Comparison of ENCODE assay signal across 9 cellular contexts in genomic region chr10:92690211-92691041, GRCh38. TPM values are rescaled to one million over a fixed set of nuclear protein-coding genes. Genes with fewer than 3 reads are reported as not detected.
DNase-seq lines count a peak whose midpoint lies in the region; ATAC-seq and TF ChIP-seq lines count a peak whose summit lies in the region.
"Had no signal": no experiment of that assay in that cellular context is flagged by ENCODE, and none has a peak within 500 bp of the region (broad histone marks: within the 10 kb centered on the region; RNA-seq: fewer than 3 reads in every experiment).

No MANE protein-coding gene starts in this region.

- H3K9me3 Mint-ChIP-seq in WTC11: peaks cover 7% of the 10 kb centered on the region

- peak; percentile 43 for DNase-seq in GM12865 (ENCODE audit: low read depth)
- DNase-seq in WTC11 (ENCODE audit: low spot score): peak; percentile 52
- DNase-seq in cardiac fibroblast (ENCODE audit: low read depth in 2 of 2): peak; percentile 62 to 67
- DNase-seq in left colon: peak; percentile 49 to 62
- DNase-seq in stimulated activated CD4-positive, alpha-beta T cell treated with anti-CD3 and anti-CD28 coated beads, Interleukin-2, amount 100 ng/mL, for 24 hours: peak; percentile 62 to 70
- no peak for DNase-seq in NCI-H526 treated with DMSO at 0.1 percent for 48 hours (lab: John Stamatoyannopoulos, UW)
- no peak for DNase-seq in dedifferentiated amniotic fluid mesenchymal stem cell (ENCODE audit: extremely low spot score)

- peak overlapping the region; percentile 75 for H3K4me3 Mint-ChIP-seq in WTC11

- intact Hi-C loops in left colon (cut with DNase I, micrococcal nuclease): no loop called here

- peak overlapping the region; percentile 51 for H3K4me3 ChIP-seq in GM12865 (ENCODE audit: low read depth, low read length)
- peak overlapping the region; percentile 69 to 80 for H3K4me3 ChIP-seq in cardiac fibroblast (replicated peaks in 1 of 2; ENCODE audit: low read depth in 2 of 2, low read length in 2 of 2)

- ATAC-seq in WTC11 (no peak; the same call in 1 of the 2 replicates), left colon (peak; percentile 37)

- no peak for TF ChIP-seq RAD21 in Ishikawa (IDR thresholded peaks at IDR 0.05; ENCODE audit: low read depth)

- no peak overlapping the region; the same call in 1 of the 2 replicates for H3K27ac Mint-ChIP-seq in WTC11

- H3K4me1 Mint-ChIP-seq in WTC11: peaks cover 43% of the 10 kb centered on the region

- POLR2A ChIA-PET in WTC11 (lab: Charles Lee): no interaction called here

- CTCF ChIA-PET in WTC11 (lab: Charles Lee): interaction anchor here (0.5 to 2.0 kb wide), 8 partner anchors 9 to 375 kb away, joined by 3 to 5 read pairs (median 3); partner anchors contain the start of gene EXOC6

- H3K27me3 Mint-ChIP-seq in WTC11 (ENCODE audit: low read depth): peaks cover 91% of the 10 kb centered on the region

- TF ChIP-seq CTCF in GM12865 (IDR thresholded peaks at IDR 0.05; ENCODE audit: insufficient read depth, low read depth, low read length, missing control alignments): no peak
- no peak for TF ChIP-seq CTCF in WTC11 (IDR thresholded peaks at IDR 0.05)
- no peak for TF ChIP-seq CTCF in cardiac fibroblast (IDR thresholded peaks at IDR 0.05; ENCODE audit: low read depth, low read length)

- peaks cover 7% of the 10 kb centered on the region; the same call in 1 of the 2 replicates for H3K36me3 Mint-ChIP-seq in WTC11

- TF ChIP-seq EP300 in Ishikawa (IDR thresholded peaks at IDR 0.05; ENCODE audit: borderline replicate concordance): no peak

TF ChIP-seq in Ishikawa, 13 proteins besides CTCF, POLR2A, EP300 and RAD21:
- TF ChIP-seq YY1 (IDR thresholded peaks at IDR 0.05; ENCODE audit: low read depth): no peak
- TF ChIP-seq USF1 (IDR thresholded peaks at IDR 0.05): no peak
- no peak for TF ChIP-seq CREB1 (IDR thresholded peaks at IDR 0.05; ENCODE audit: low read depth)
- no peak; the same call in 1 of the 2 replicates for TF ChIP-seq NFIC (IDR thresholded peaks at IDR 0.05)
- no peak for TF ChIP-seq CEBPB (IDR thresholded peaks at IDR 0.05)
- peak; percentile 94 for TF ChIP-seq ZBTB7A (IDR thresholded peaks at IDR 0.05; ENCODE audit: low read depth)
- no peak for TF ChIP-seq REST (IDR thresholded peaks at IDR 0.05; ENCODE audit: low read depth)
- TF ChIP-seq EGR1 (IDR thresholded peaks at IDR 0.05): no peak
- no peak for TF ChIP-seq TCF12 (IDR thresholded peaks at IDR 0.05; ENCODE audit: low read depth)
- no peak for TF ChIP-seq TEAD4 (IDR thresholded peaks at IDR 0.05)
- TF ChIP-seq MAX (IDR thresholded peaks at IDR 0.05): peak; percentile 60; the same call in 1 of the 2 replicates
- peak; percentile 54; the same call in 1 of the 2 replicates for TF ChIP-seq TAF1 (IDR thresholded peaks at IDR 0.05; ENCODE audit: low read depth)
- no peak for TF ChIP-seq FOXM1 (IDR thresholded peaks at IDR 0.05; ENCODE audit: borderline replicate concordance, low read depth)

TF ChIP-seq in WTC11, 78 proteins besides CTCF, POLR2A, EP300 and RAD21:
- TF ChIP-seq ETV6 (CRISPR knock-in tag; IDR thresholded peaks at IDR 0.05) (no peak), ZNF671 (CRISPR knock-in tag; IDR thresholded peaks at IDR 0.05) (no peak), CBFB (CRISPR knock-in tag; IDR thresholded peaks at IDR 0.05; ENCODE audit: low read depth) (no peak)

RNA-seq across cellular contexts. Expression of gene HHEX, which starts 0.7 kb away (rescaled TPM):
- total RNA-seq in WTC11 (2021): 4.5 to 4.8 TPM (median 4.8 TPM) in 3 replicates
- 1 to 10 TPM; 2.5 to 4.8 TPM for total RNA-seq in left colon
- total RNA-seq: T-helper 1 cell treated with Interleukin-12 subunit alpha and Interleukin-12 subunit beta and Interleukin-4 antibody, amounts not matched to agents 30 ng/mL and 1 ng/mL, for 36 hours had no signal

Comparison
In these comparisons a context has a peak if more than half of its experiments do, and no peak if none do; other contexts are left out.
1. DNase-seq: peak in GM12865 (single experiment), WTC11 (single experiment), cardiac fibroblast (2 of 2), left colon (2 of 2) and stimulated activated CD4-positive, alpha-beta T cell treated with anti-CD3 and anti-CD28 coated beads, Interleukin-2, amount 100 ng/mL, for 24 hours (2 of 2); none in NCI-H526 treated with DMSO at 0.1 percent for 48 hours (single experiment) and dedifferentiated amniotic fluid mesenchymal stem cell (single experiment).